Comparison of ENCODE assay signal across 15 cellular contexts in the genomic region with DNA sequence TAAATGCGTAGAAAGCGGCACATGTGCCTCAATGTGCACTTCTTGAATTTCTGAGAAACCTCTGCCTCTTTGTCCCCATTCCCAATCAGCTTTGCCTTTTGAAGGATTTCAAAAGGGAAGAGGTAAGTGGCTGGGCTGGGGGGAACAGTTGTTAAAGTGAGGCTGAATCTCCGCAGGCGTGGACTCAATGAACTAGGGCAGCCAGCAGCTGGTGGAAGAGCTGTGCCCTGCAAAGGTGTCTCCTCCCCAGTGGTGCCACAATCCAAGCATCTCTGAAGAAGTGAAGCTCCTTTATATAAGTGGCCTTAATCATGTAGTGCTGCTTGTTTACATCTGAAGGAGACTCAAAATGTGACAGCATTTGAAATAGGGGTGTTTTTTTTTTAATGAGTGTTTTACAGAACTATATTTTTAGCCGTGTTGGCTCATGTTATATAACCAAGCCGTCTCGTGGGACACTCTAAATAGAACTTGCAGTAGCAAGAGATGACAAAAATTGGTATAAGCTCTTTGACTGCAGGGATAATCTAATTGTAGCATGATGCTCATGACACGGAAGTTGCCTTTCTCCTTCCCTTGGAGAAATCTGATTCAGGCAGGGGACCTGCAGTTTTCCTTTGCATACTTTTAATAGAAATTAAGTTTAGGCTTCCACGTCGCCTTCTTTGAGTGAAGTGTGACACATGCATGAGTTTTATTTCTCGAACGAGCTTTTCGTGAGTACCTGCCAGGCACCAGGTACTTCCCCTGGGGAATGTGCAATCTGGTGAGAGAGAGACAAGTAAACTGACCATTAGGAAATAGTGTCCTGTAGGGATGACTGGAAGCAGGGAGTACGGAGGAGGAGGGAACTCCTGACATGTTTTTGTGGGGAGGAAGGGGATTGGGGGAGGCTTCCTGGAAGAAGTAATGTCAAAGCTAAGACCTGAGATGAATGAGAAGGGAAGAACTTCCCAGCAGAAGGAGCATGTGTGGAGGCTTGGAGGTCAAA.
"Had no signal": no experiment of that assay in that cellular context is flagged by ENCODE, and none has a peak within 500 bp of the region (broad histone marks: within the 10 kb centered on the region; RNA-seq: fewer than 3 reads in every experiment).

No MANE protein-coding gene starts in this region.

- H3K36me3 ChIP-seq: pancreas had no signal

- FAIRE-seq: pancreas had no signal

- H3K9me3 Mint-ChIP-seq: activated CD4-positive, alpha-beta memory T cell treated with anti-CD3 and anti-CD28 coated beads for 36 hours; activated naive CD4-positive, alpha-beta T cell treated with anti-CD3 and anti-CD28 coated beads for 36 hours; stimulated activated memory B cell treated with anti-CD40 and anti-IgM and Interleukin-4, amounts not matched to agents 10 μg/mL and 1 μg/mL and 100 μg/mL, for 72 hours had no signal

- ATAC-seq: left lung; stimulated activated memory B cell treated with anti-CD40 and anti-IgM and Interleukin-4, amounts not matched to agents 10 μg/mL and 1 μg/mL and 100 μg/mL, for 72 hours; upper lobe of right lung had no signal

- H3K4me1 Mint-ChIP-seq: stimulated activated memory B cell treated with anti-CD40 and anti-IgM and Interleukin-4, amounts not matched to agents 10 μg/mL and 1 μg/mL and 100 μg/mL, for 72 hours had no signal

- H3K4me3 ChIP-seq: esophagus muscularis mucosa, left lung, pancreas, upper lobe of right lung had no signal

- H3K27ac ChIP-seq: left lung, pancreas, upper lobe of right lung had no signal

- H3K4me3 Mint-ChIP-seq: activated CD4-positive, alpha-beta memory T cell treated with anti-CD3 and anti-CD28 coated beads for 36 hours; activated naive CD4-positive, alpha-beta T cell treated with anti-CD3 and anti-CD28 coated beads for 36 hours; neural crest cell; stimulated activated memory B cell treated with anti-CD40 and anti-IgM and Interleukin-4, amounts not matched to agents 10 μg/mL and 1 μg/mL and 100 μg/mL, for 72 hours had no signal

- H3K27ac Mint-ChIP-seq: activated CD4-positive, alpha-beta memory T cell treated with anti-CD3 and anti-CD28 coated beads for 36 hours; activated naive CD4-positive, alpha-beta T cell treated with anti-CD3 and anti-CD28 coated beads for 36 hours had no signal

- H3K9me3 ChIP-seq: pancreas, upper lobe of right lung had no signal

- DNase-seq: activated CD4-positive, alpha-beta memory T cell treated with anti-CD3 and anti-CD28 coated beads for 36 hours; activated CD4-positive, CD25-positive, alpha-beta regulatory T cell treated with anti-CD3 and anti-CD28 coated beads, Interleukin-2, amount 50 U/mL, for 72 hours; activated CD8-positive, alpha-beta memory T cell treated with anti-CD3 and anti-CD28 coated beads, Interleukin-2, amount 50 U/mL, for 48 hours; activated naive CD4-positive, alpha-beta T cell treated with anti-CD3 and anti-CD28 coated beads for 36 hours; amniotic stem cell; islet precursor cell; left lung; mesendoderm; pancreas; retina; T-helper 9 cell; upper lobe of right lung had no signal

- H3K4me1 ChIP-seq: left lung, pancreas, upper lobe of right lung had no signal

- H3K27me3 ChIP-seq: esophagus muscularis mucosa, left lung, pancreas, upper lobe of right lung had no signal

- H3K27me3 Mint-ChIP-seq: activated CD4-positive, alpha-beta memory T cell treated with anti-CD3 and anti-CD28 coated beads for 36 hours; stimulated activated memory B cell treated with anti-CD40 and anti-IgM and Interleukin-4, amounts not matched to agents 10 μg/mL and 1 μg/mL and 100 μg/mL, for 72 hours had no signal
